In the genomic region with DNA sequence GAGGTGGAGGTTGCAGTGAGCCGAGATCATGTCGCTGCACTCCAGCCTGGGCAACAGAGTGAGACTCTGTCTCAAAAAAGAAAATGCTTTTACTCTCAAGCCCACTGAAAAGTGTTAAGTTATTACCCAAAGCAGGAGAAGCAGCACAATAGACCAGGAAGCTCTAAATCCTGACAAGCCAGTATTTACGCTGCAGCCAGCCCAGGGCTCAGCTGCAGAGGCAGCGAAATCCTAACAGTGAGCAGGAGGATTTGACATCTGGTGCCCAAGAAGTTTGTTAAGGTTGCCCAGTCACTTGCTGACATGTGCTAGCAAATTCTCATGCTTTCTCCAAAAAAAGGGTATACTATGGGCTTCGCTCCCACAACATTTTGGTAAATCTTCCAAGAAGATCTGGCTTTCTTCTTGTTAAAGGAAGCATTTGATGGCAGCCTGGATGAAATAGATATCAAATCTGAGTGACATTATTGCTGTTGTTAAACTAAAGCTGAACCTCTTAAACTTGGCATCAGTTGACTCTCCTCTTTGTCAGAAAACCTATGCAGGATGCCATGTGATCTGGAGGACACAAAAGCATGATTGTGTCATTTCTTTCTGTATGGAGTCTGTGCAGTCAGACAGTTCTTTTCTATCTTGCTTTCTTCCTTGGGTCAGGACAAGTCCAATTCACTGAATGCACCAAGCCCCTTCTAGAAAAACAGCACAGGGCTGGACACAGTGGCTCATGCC, we compare ENCODE assay signal across 17 cellular contexts.
A peak's percentile ranks its signal among the peaks of the same experiment; 100 is the strongest.
DNase-seq lines count a peak whose midpoint lies in the region; ATAC-seq lines count a peak whose summit lies in the region.
"Had no signal": no experiment of that assay in that cellular context is flagged by ENCODE, and none has a peak within 500 bp of the region (broad histone marks: within the 10 kb centered on the region; RNA-seq: fewer than 3 reads in every experiment).

No MANE protein-coding gene starts in this region.

- H3K9me3 Mint-ChIP-seq in CD8-positive, alpha-beta memory T cell = peaks cover 4 to 15% (median 6%) of the 10 kb centered on the region in 5 donors

- CTCF ChIA-PET in CD8-positive, alpha-beta memory T cell (lab: Charles Lee) = no interaction called here

- no peaks in the 10 kb centered on the region for H3K4me1 ChIP-seq in CD8-positive, alpha-beta memory T cell (ENCODE audit: insufficient read depth, low read length)
- H3K4me1 ChIP-seq: BLaER1 treated with 17β-estradiol and CSF1 and Interleukin-3, amounts not matched to agents 10 nM and 100 nM had no signal

- H3K4me3 Mint-ChIP-seq in CD8-positive, alpha-beta memory T cell = no peak overlapping the region
- H3K4me3 Mint-ChIP-seq: CD4-positive, CD25-positive, alpha-beta regulatory T cell; HFFc6 had no signal

- intact Hi-C loops in sciatic nerve (cut with DNase I) = no loop called here

- no peaks in the 10 kb centered on the region for H3K36me3 ChIP-seq in CD8-positive, alpha-beta memory T cell (ENCODE audit: insufficient read depth, low read length)
- H3K36me3 ChIP-seq: BLaER1 treated with 17β-estradiol and CSF1 and Interleukin-3, amounts not matched to agents 10 nM and 100 nM had no signal

- no peak overlapping the region for H3K27ac ChIP-seq in CD8-positive, alpha-beta memory T cell (ENCODE audit: low read depth, low read length)
- H3K27ac ChIP-seq: BLaER1 treated with 17β-estradiol and CSF1 and Interleukin-3, amounts not matched to agents 10 nM and 100 nM had no signal

- no peaks in the 10 kb centered on the region for H3K27me3 Mint-ChIP-seq in CD8-positive, alpha-beta memory T cell
- H3K27me3 Mint-ChIP-seq: CD4-positive, CD25-positive, alpha-beta regulatory T cell; IgD-negative memory B cell had no signal

- no peaks in the 10 kb centered on the region for H3K9me3 ChIP-seq in CD8-positive, alpha-beta memory T cell (ENCODE audit: low read length)
- H3K9me3 ChIP-seq: BLaER1 treated with 17β-estradiol and CSF1 and Interleukin-3, amounts not matched to agents 10 nM and 100 nM had no signal

- no peaks in the 10 kb centered on the region for H3K4me1 Mint-ChIP-seq in CD8-positive, alpha-beta memory T cell
- H3K4me1 Mint-ChIP-seq: CD4-positive, CD25-positive, alpha-beta regulatory T cell; IgD-negative memory B cell had no signal

- no peak overlapping the region for H3K4me3 ChIP-seq in CD8-positive, alpha-beta memory T cell (ENCODE audit: low read length)
- H3K4me3 ChIP-seq: BLaER1 treated with 17β-estradiol and CSF1 and Interleukin-3, amounts not matched to agents 10 nM and 100 nM had no signal

- H3K27me3 ChIP-seq in CD8-positive, alpha-beta memory T cell (ENCODE audit: insufficient read depth, low read length, poor library complexity, severe bottlenecking) = no peaks in the 10 kb centered on the region
- H3K27me3 ChIP-seq: BLaER1 treated with 17β-estradiol and CSF1 and Interleukin-3, amounts not matched to agents 10 nM and 100 nM had no signal

- in situ Hi-C loops in SK-MEL-5 (cut with HindIII; ENCODE audit: low pct_unique_long_range_greater_than_20kb, low sequenced_read_pairs) = no loop called here

- POLR2A ChIA-PET in CD8-positive, alpha-beta memory T cell (lab: Charles Lee) = no interaction called here

- H3K36me3 Mint-ChIP-seq in CD8-positive, alpha-beta memory T cell = no peaks in the 10 kb centered on the region
- H3K36me3 Mint-ChIP-seq: CD4-positive, CD25-positive, alpha-beta regulatory T cell; IgD-negative memory B cell had no signal

- peak; percentile 24 for ATAC-seq in sciatic nerve
- ATAC-seq in GM18520 (IDR thresholded peaks at IDR 0.05; ENCODE audit: unreplicated experiment) = no peak
- no peak for ATAC-seq in GM21529 (IDR thresholded peaks at IDR 0.05; ENCODE audit: unreplicated experiment)

- H3K27ac Mint-ChIP-seq in CD8-positive, alpha-beta memory T cell = no peak overlapping the region
- H3K27ac Mint-ChIP-seq: CD4-positive, CD25-positive, alpha-beta regulatory T cell; HFFc6; IgD-negative memory B cell had no signal

- DNase-seq in COLO829 (ENCODE audit: low spot score) (peak; percentile 79), SK-MEL-5 (ENCODE audit: low read depth, low spot score) (peak; percentile 75), globus pallidus (ENCODE audit: low spot score) (peak; percentile 64), sciatic nerve (ENCODE audit: low spot score) (no peak), MV-4-11 (lab: John Stamatoyannopoulos, UW) (no peak)
- no peak for DNase-seq in CD8-positive, alpha-beta memory T cell
- DNase-seq: 8988T; AML-193; CD4-positive, CD25-positive, alpha-beta regulatory T cell; DMS79 treated with DMSO at 0.1 percent for 48 hours; EL; HCEC 1CT; HFFc6 had no signal

Comparison
In these comparisons a context has a peak if more than half of its experiments do, and no peak if none do; other contexts are left out.
1. DNase-seq: peak in COLO829 (single experiment), SK-MEL-5 (single experiment) and globus pallidus (single experiment); none in sciatic nerve (single experiment), MV-4-11 (single experiment) and CD8-positive, alpha-beta memory T cell (0 of 5).